In the genomic region with DNA sequence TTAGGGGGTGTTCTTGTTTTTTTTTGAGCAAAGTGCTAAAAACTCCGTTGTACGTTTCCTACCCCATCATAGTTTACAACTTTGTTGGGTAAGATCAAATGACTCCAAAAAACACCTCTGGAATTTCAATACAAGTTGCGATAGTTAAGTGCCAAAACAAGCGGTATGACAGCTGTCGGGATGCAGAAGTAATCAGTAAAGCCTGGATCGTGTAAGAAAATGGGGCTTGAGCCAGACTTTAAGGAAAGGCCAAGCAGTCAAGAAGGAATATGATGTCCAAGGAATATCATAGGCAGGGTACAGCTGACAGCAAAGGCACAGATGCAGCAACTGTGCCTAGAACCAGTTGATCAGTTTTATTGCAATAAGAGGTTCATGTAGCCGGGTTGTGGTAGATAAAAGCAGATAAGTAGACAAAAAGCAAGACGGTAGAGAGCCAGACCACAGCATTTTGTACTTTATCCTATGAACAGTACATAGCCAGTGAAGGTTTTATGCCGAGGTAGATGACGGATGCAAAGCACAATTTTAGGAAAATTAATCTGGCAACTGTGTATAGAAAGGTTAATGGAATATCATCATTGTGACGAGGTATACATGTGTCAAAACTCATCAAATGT, we compare ENCODE assay signal across 12 cellular contexts. TPM values are rescaled to one million over a fixed set of nuclear protein-coding genes. Genes with fewer than 3 reads are reported as not detected.
DNase-seq lines count a peak whose midpoint lies in the region; ATAC-seq and FAIRE-seq lines count a peak whose summit lies in the region.
"Had no signal": no experiment of that assay in that cellular context is flagged by ENCODE, and none has a peak within 500 bp of the region (broad histone marks: within the 10 kb centered on the region; RNA-seq: fewer than 3 reads in every experiment).

No MANE protein-coding gene starts in this region.

- H3K4me1 Mint-ChIP-seq in activated CD4-positive, alpha-beta T cell treated with anti-CD3 and anti-CD28 coated beads for 36 hours, result peaks cover 88% of the 10 kb centered on the region
- H3K4me1 Mint-ChIP-seq in T-helper 2 cell treated with Interferon-gamma antibody and Interleukin-4, amounts not matched to agents 5 μg/mL and 100 μg/mL, for 36 hours (ENCODE audit: low read depth), result peaks cover 43% of the 10 kb centered on the region

- no peaks in the 10 kb centered on the region for H3K27me3 ChIP-seq in right cardiac atrium (ENCODE audit: control insufficient read depth, insufficient read depth)
- no peaks in the 10 kb centered on the region for H3K27me3 ChIP-seq in small intestine (ENCODE audit: control insufficient read depth in 2 of 2, insufficient read depth in 2 of 2, low read length in 2 of 2)
- H3K27me3 ChIP-seq in MG63, result no peaks in the 10 kb centered on the region
- H3K27me3 ChIP-seq: tibial nerve had no signal

- no peak for DNase-seq in activated CD4-positive, alpha-beta T cell treated with anti-CD3 and anti-CD28 coated beads for 36 hours
- DNase-seq in activated CD4-positive, alpha-beta T cell treated with anti-CD3 and anti-CD28 coated beads, Interleukin-2, amount 50 U/mL, for 48 hours, result no peak
- no peak for DNase-seq in T-helper 2 cell treated with Interferon-gamma antibody and Interleukin-4, amounts not matched to agents 5 μg/mL and 100 μg/mL, for 36 hours (ENCODE audit: low spot score)
- DNase-seq in right cardiac atrium, result no peak
- peak; percentile 36 for DNase-seq in small intestine
- DNase-seq in RCC 7860 (ENCODE audit: low spot score), result no peak
- DNase-seq in cerebellum (ENCODE audit: low spot score), result no peak
- no peak for DNase-seq in MG63
- DNase-seq: activated gamma-delta T cell treated with Interleukin-2 at 50 U/mL for 16 hours; NK-92 treated with Interleukin-12 subunit alpha and Interleukin-12 subunit beta, amount 100 ng/mL, for 24 hours had no signal

- peaks cover 36% of the 10 kb centered on the region for H3K36me3 Mint-ChIP-seq in activated CD4-positive, alpha-beta T cell treated with anti-CD3 and anti-CD28 coated beads for 36 hours (ENCODE audit: low read depth)
- H3K36me3 Mint-ChIP-seq in T-helper 2 cell treated with Interferon-gamma antibody and Interleukin-4, amounts not matched to agents 5 μg/mL and 100 μg/mL, for 36 hours (ENCODE audit: low read depth), result peaks cover 30% of the 10 kb centered on the region

- H3K9me3 Mint-ChIP-seq in activated CD4-positive, alpha-beta T cell treated with anti-CD3 and anti-CD28 coated beads for 36 hours (ENCODE audit: low read depth), result peaks cover 14% of the 10 kb centered on the region
- peaks cover 18% of the 10 kb centered on the region for H3K9me3 Mint-ChIP-seq in T-helper 2 cell treated with Interferon-gamma antibody and Interleukin-4, amounts not matched to agents 5 μg/mL and 100 μg/mL, for 36 hours

- H3K27ac ChIP-seq in right cardiac atrium (ENCODE audit: low read length) (peak overlapping the region; percentile 3), small intestine (ENCODE audit: low read depth in 1 of 2, low read length in 1 of 2) (peak overlapping the region in 1 of 2 donors; percentile 74)
- H3K27ac ChIP-seq: HL-60 had no signal

- no peak overlapping the region for H3K4me3 Mint-ChIP-seq in activated CD4-positive, alpha-beta T cell treated with anti-CD3 and anti-CD28 coated beads for 36 hours
- H3K4me3 Mint-ChIP-seq in T-helper 2 cell treated with Interferon-gamma antibody and Interleukin-4, amounts not matched to agents 5 μg/mL and 100 μg/mL, for 36 hours, result peak overlapping the region; percentile 49

- WGBS in right cardiac atrium, result 43% methylated on average over 11 of the region's 11 CpGs
- WGBS in small intestine, 3 donors, result 20 to 51% (median 36%) methylated on average over 11 of the region's 11 CpGs

- H3K4me1 ChIP-seq in right cardiac atrium (ENCODE audit: control insufficient read depth, insufficient read depth, low read length), result peaks cover 16% of the 10 kb centered on the region
- H3K4me1 ChIP-seq in small intestine (ENCODE audit: control insufficient read depth in 2 of 2, insufficient read depth in 1 of 2, low read depth in 1 of 2, low read length in 1 of 2), result peaks cover 2 to 10% of the 10 kb centered on the region in 2 donors

- H3K27ac Mint-ChIP-seq in activated CD4-positive, alpha-beta T cell treated with anti-CD3 and anti-CD28 coated beads for 36 hours, result peak overlapping the region; percentile 56
- peak overlapping the region; percentile 47 for H3K27ac Mint-ChIP-seq in T-helper 2 cell treated with Interferon-gamma antibody and Interleukin-4, amounts not matched to agents 5 μg/mL and 100 μg/mL, for 36 hours

- H3K4me3 ChIP-seq in right cardiac atrium (ENCODE audit: low read length) (no peak overlapping the region), small intestine (ENCODE audit: low read depth in 1 of 2, low read length in 2 of 2) (no peak overlapping the region), MG63 (no peak overlapping the region)
- H3K4me3 ChIP-seq: tibial nerve had no signal

- intact Hi-C loops in activated CD4-positive, alpha-beta T cell treated with anti-CD3 and anti-CD28 coated beads for 36 hours (cut with DNase I, micrococcal nuclease), result loop anchor here in 1 of 2 experiments (5.0 kb wide), 1 partner anchor 45 kb away; the partner anchor contains the start of gene UBE2H
- intact Hi-C loops in right cardiac atrium (cut with DNase I), result no loop called here

- H3K9me3 ChIP-seq in right cardiac atrium (ENCODE audit: control insufficient read depth, low read length) (no peaks in the 10 kb centered on the region), small intestine (ENCODE audit: control insufficient read depth, low read depth) (no peaks in the 10 kb centered on the region), MG63 (no peaks in the 10 kb centered on the region)
- H3K9me3 ChIP-seq: tibial nerve had no signal

- ATAC-seq in activated CD4-positive, alpha-beta T cell treated with anti-CD3 and anti-CD28 coated beads for 36 hours, result no peak
- ATAC-seq in right cardiac atrium, result peak; percentile 47 to 49

- CTCF ChIA-PET in activated CD4-positive, alpha-beta T cell treated with anti-CD3 and anti-CD28 coated beads for 36 hours (lab: Charles Lee), result interaction anchor here (0.6 to 1.5 kb wide), 2 partner anchors 104 to 812 kb away, joined by 4 to 6 read pairs; no protein-coding TSS in a partner anchor

- FAIRE-seq in small intestine (lab: Jason Lieb, UNC) (no peak), RCC 7860 (lab: Jason Lieb, UNC) (no peak)

- POLR2A ChIA-PET in activated CD4-positive, alpha-beta T cell treated with anti-CD3 and anti-CD28 coated beads for 36 hours (lab: Charles Lee), result interaction anchor here (0.6 to 1.1 kb wide), 3 partner anchors 41 to 54 kb away, joined by 3 read pairs; no protein-coding TSS in a partner anchor

- H3K27me3 Mint-ChIP-seq in activated CD4-positive, alpha-beta T cell treated with anti-CD3 and anti-CD28 coated beads for 36 hours, result no peaks in the 10 kb centered on the region
- no peaks in the 10 kb centered on the region for H3K27me3 Mint-ChIP-seq in T-helper 2 cell treated with Interferon-gamma antibody and Interleukin-4, amounts not matched to agents 5 μg/mL and 100 μg/mL, for 36 hours (ENCODE audit: low read depth)

- peaks cover 0 to 1% of the 10 kb centered on the region in 2 donors for H3K36me3 ChIP-seq in small intestine (ENCODE audit: control insufficient read depth in 2 of 2, insufficient read depth in 2 of 2, low read length in 2 of 2)
- peaks cover 8% of the 10 kb centered on the region for H3K36me3 ChIP-seq in MG63

RNA-seq across cellular contexts. Expression of gene UBE2H, which starts 45.5 kb away (rescaled TPM):
- 10 to 100 TPM; 25.6 to 40.7 TPM for total RNA-seq in activated CD4-positive, alpha-beta T cell treated with anti-CD3 and anti-CD28 coated beads for 36 hours
- 10 to 100 TPM; 59.9 to 79.0 (median 72.0) TPM for total RNA-seq in right cardiac atrium
- 38.2 TPM for polyA plus RNA-seq in right cardiac atrium
- 10 to 100 TPM; 15.0 to 22.1 (median 15.1) TPM for polyA plus RNA-seq in small intestine
- total RNA-seq in cerebellum, result 79.8 TPM
- total RNA-seq in MG63 (2014; rRNA removed; shearing (Covaris generic); ENCODE audit: low replicate concordance), result 21.2 and 53.5 TPM in 2 replicates
